Comparison of ENCODE assay signal across 29 cellular contexts in the genomic region with DNA sequence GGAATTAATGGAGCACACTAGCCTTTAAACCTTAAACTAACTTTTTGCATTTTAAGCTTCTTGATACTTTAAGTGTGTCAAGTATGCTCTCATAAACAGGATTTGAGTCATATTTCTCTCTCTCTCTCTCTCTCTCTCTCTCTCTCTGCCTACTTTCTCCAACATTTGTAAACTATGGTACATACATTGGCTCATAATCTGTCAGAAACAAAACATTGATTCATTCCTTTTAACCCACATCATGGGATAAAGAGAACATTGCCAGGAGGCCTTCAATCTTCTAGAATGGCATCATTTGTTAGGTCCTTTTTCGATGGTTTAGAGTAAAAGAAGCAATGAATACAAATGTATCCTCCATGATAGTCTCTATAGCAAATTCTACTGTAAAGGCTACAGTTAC.
DNase-seq lines count a peak whose midpoint lies in the region; TF ChIP-seq lines count a peak whose summit lies in the region.
"Had no signal": no experiment of that assay in that cellular context is flagged by ENCODE, and none has a peak within 500 bp of the region (broad histone marks: within the 10 kb centered on the region; RNA-seq: fewer than 3 reads in every experiment).

No MANE protein-coding gene starts in this region.

- peaks cover 0 to 15% of the 10 kb centered on the region in 2 donors for H3K9me3 ChIP-seq in right atrium auricular region
- H3K9me3 ChIP-seq: A549, BE2C, thyroid gland, vagina had no signal

- no peaks in the 10 kb centered on the region for H3K4me1 ChIP-seq in right atrium auricular region
- H3K4me1 ChIP-seq: A549, BE2C, thyroid gland, vagina had no signal

- H3K36me3 ChIP-seq in right atrium auricular region: no peaks in the 10 kb centered on the region
- H3K36me3 ChIP-seq: BE2C, gastroesophageal sphincter, MG63, thyroid gland, vagina had no signal

- H3K4me3 ChIP-seq in epithelial cell of esophagus (ENCODE audit: low read length) (no peak overlapping the region), right atrium auricular region (no peak overlapping the region)
- H3K4me3 ChIP-seq: A549, gastroesophageal sphincter, MG63, thyroid gland, vagina had no signal

- in situ Hi-C loops in SK-MEL-5 (cut with HindIII; ENCODE audit: low pct_unique_long_range_greater_than_20kb, low sequenced_read_pairs): no loop called here

- DNase-seq in EL (peak; percentile 31), SK-MEL-5 (ENCODE audit: low read depth, low spot score) (peak; percentile 87), epithelial cell of esophagus (ENCODE audit: low read depth) (peak; percentile 49), non-pigmented ciliary epithelial cell (ENCODE audit: low read depth) (peak; percentile 73), NCI-H128 (lab: John Stamatoyannopoulos, UW; ENCODE audit: unreplicated experiment) (no peak), H4 (ENCODE audit: low spot score) (no peak), NCI-H1092 (lab: John Stamatoyannopoulos, UW) (no peak), right atrium auricular region (ENCODE audit: low spot score) (no peak)
- DNase-seq: activated CD8-positive, alpha-beta T cell treated with anti-CD3 and anti-CD28 coated beads, Interleukin-2, amount 10 ng/mL, durations not matched to agents 7 days and 5 days; activated effector memory CD4-positive, alpha-beta T cell treated with Interleukin-2 at 50 U/mL for 16 hours; activated naive CD8-positive, alpha-beta T cell treated with anti-CD3 and anti-CD28 coated beads for 36 hours; BE2C; CD8-positive, alpha-beta memory T cell; DMS153; effector CD4-positive, alpha-beta T cell; hippocampal formation; mesendoderm; MG63; NCI-H1436; NCI-H2081 treated with DMSO at 0.1 percent for 48 hours; NCI-H345; NCI-H82; posterior cingulate gyrus; stimulated activated naive CD8-positive, alpha-beta T cell treated with anti-CD3 and anti-CD28 coated beads, Interleukin-15, Interleukin-2, amounts not matched to agents 100 U/mL and 50 U/mL, for 24 hours; T-helper 2 cell; thyroid gland had no signal

- no peak overlapping the region for H3K27ac ChIP-seq in right atrium auricular region
- H3K27ac ChIP-seq: A549, gastroesophageal sphincter, thyroid gland, vagina had no signal

- TF ChIP-seq CTCF in epithelial cell of esophagus (IDR thresholded peaks at IDR 0.05; ENCODE audit: insufficient read depth, low read depth, low read length, missing control alignments) (no peak), right atrium auricular region (IDR thresholded peaks at IDR 0.05) (no peak)

- H3K27me3 ChIP-seq in right atrium auricular region: no peaks in the 10 kb centered on the region
- H3K27me3 ChIP-seq: BE2C, gastroesophageal sphincter, MG63, thyroid gland, vagina had no signal

Comparison
In these comparisons a context has a peak if more than half of its experiments do, and no peak if none do; other contexts are left out.
1. DNase-seq: peak in EL (single experiment), SK-MEL-5 (single experiment), epithelial cell of esophagus (single experiment) and non-pigmented ciliary epithelial cell (single experiment); none in NCI-H128 (single experiment), H4 (single experiment), NCI-H1092 (single experiment) and right atrium auricular region (single experiment).